27 cellular contexts compared by ENCODE assay signal in the genomic region with DNA sequence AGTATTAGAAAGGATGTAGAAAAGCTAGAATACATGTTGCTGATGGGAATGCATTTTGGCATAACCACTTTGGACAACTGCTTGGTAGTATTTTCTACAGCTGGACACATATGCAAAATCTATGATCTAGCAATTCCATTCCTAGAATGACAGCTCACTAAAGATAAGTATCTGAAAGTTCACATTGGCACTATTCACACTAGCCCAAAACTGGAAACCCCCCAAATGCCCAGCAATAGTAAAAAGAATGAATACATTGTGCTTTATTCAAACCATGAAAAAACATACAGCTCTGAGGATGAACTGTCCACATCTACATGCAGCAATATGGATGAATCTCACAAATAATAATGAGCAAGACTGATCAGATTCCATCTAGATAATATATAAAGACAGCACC.
"Had no signal": no experiment of that assay in that cellular context is flagged by ENCODE, and none has a peak within 500 bp of the region (broad histone marks: within the 10 kb centered on the region; RNA-seq: fewer than 3 reads in every experiment).

No MANE protein-coding gene starts in this region.

- H3K4me1 ChIP-seq: adrenal gland, esophagus muscularis mucosa, foreskin keratinocyte had no signal

- H3K9me3 ChIP-seq: adrenal gland, body of pancreas, esophagus muscularis mucosa had no signal

- H3K27ac ChIP-seq: adrenal gland, body of pancreas, esophagus muscularis mucosa, foreskin keratinocyte had no signal

- H3K36me3 ChIP-seq: adrenal gland, esophagus muscularis mucosa had no signal

- DNase-seq: activated CD4-positive, alpha-beta memory T cell treated with anti-CD3 and anti-CD28 coated beads for 36 hours; activated CD4-positive, alpha-beta T cell treated with anti-CD3 and anti-CD28 coated beads for 36 hours; activated CD4-positive, alpha-beta T cell treated with anti-CD3 and anti-CD28 coated beads, Interleukin-2, amount 10 ng/mL, durations not matched to agents 24 days and 14 days; activated CD4-positive, CD25-positive, alpha-beta regulatory T cell; activated CD4-positive, CD25-positive, alpha-beta regulatory T cell treated with anti-CD3 and anti-CD28 coated beads, Interleukin-2, amount 50 U/mL, for 72 hours; activated CD8-positive, alpha-beta memory T cell treated with anti-CD3 and anti-CD28 coated beads, Interleukin-2, amount 10 ng/mL, durations not matched to agents 7 days and 5 days; activated CD8-positive, alpha-beta memory T cell treated with anti-CD3 and anti-CD28 coated beads, Interleukin-2, amount 50 U/mL, for 4 hours; activated CD8-positive, alpha-beta T cell treated with anti-CD3 and anti-CD28 coated beads, Interleukin-2, amount 10 ng/mL, durations not matched to agents 7 days and 5 days; activated effector memory CD4-positive, alpha-beta T cell treated with anti-CD3 and anti-CD28 coated beads, Interleukin-2, amount 50 U/mL, for 16 hours; activated naive CD4-positive, alpha-beta T cell treated with anti-CD3 and anti-CD28 coated beads for 36 hours; activated naive CD8-positive, alpha-beta T cell treated with anti-CD3 and anti-CD28 coated beads for 36 hours; activated naive CD8-positive, alpha-beta T cell treated with anti-CD3 and anti-CD28 coated beads, Interleukin-2, amount 50 U/mL, for 24 hours; activated T-cell treated with anti-CD3 and anti-CD28 coated beads, Interleukin-2, amount 50 U/mL, for 1 hour; activated T-cell treated with anti-CD3 and anti-CD28 coated beads, Interleukin-2, amount 50 U/mL, for 48 hours; adrenal gland; amygdala; aorta; body of pancreas; cortex of kidney; dermis blood vessel endothelial cell; effector CD4-positive, alpha-beta T cell; effector memory CD8-positive, alpha-beta T cell; erythroblast; foreskin keratinocyte; head of caudate nucleus; hippocampal formation had no signal

- ATAC-seq: activated CD4-positive, alpha-beta T cell treated with anti-CD3 and anti-CD28 coated beads for 36 hours; activated CD8-positive, alpha-beta memory T cell treated with anti-CD3 and anti-CD28 coated beads, Interleukin-2, amount 10 ng/mL, durations not matched to agents 7 days and 5 days; activated CD8-positive, alpha-beta T cell treated with anti-CD3 and anti-CD28 coated beads, Interleukin-2, amount 10 ng/mL, durations not matched to agents 7 days and 5 days; activated naive CD8-positive, alpha-beta T cell treated with anti-CD3 and anti-CD28 coated beads, Interleukin-2, amount 50 U/mL, for 24 hours; body of pancreas; effector memory CD8-positive, alpha-beta T cell; foreskin keratinocyte had no signal

- H3K4me3 ChIP-seq: adrenal gland, body of pancreas, esophagus muscularis mucosa had no signal

- H3K27me3 ChIP-seq: adrenal gland, body of pancreas, esophagus muscularis mucosa, foreskin keratinocyte had no signal
